27 cellular contexts compared by ENCODE assay signal in genomic region chr17:57648720-57649119, GRCh38.
"Had no signal": no experiment of that assay in that cellular context is flagged by ENCODE, and none has a peak within 500 bp of the region (broad histone marks: within the 10 kb centered on the region; RNA-seq: fewer than 3 reads in every experiment).

No MANE protein-coding gene starts in this region.

- DNase-seq: activated B cell treated with CpG ODN at 0.5 μM for 24 hours; activated CD4-positive, alpha-beta T cell treated with anti-CD3 and anti-CD28 coated beads for 1 hour; activated CD4-positive, alpha-beta T cell treated with anti-CD3 and anti-CD28 coated beads, Interleukin-2, amount 10 ng/mL, durations not matched to agents 24 days and 14 days; activated CD4-positive, alpha-beta T cell treated with anti-CD3 and anti-CD28 coated beads, Interleukin-2, amount 50 U/mL, for 48 hours; activated CD8-positive, alpha-beta memory T cell treated with anti-CD3 and anti-CD28 coated beads, Interleukin-2, amount 10 ng/mL, durations not matched to agents 7 days and 5 days; activated effector memory CD4-positive, alpha-beta T cell treated with Interleukin-2 at 50 U/mL for 16 hours; activated naive CD4-positive, alpha-beta T cell treated with Interleukin-2 at 50 U/mL for 16 hours; activated T-cell treated with anti-CD3 and anti-CD28 coated beads, Interleukin-2, amount 50 U/mL, for 24 hours; amygdala; MG63; MV-4-11; NCI-H1092 treated with DMSO at 0.1 percent for 48 hours; NCI-H1417 treated with DMSO at 0.1 percent for 48 hours; NCI-H1694; NCI-H2029 treated with DMSO at 0.1 percent for 48 hours; NCI-H446; NCI-H524; PC-3; SIG-M5; T-cell; T-helper 2 cell; T1000 had no signal

- H3K27me3 Mint-ChIP-seq: activated B cell treated with CpG ODN at 0.5 μM for 24 hours; activated CD4-positive, alpha-beta T cell treated with anti-CD3 and anti-CD28 coated beads, Interleukin-2, amount 10 ng/mL, durations not matched to agents 24 days and 14 days; activated CD8-positive, alpha-beta memory T cell treated with anti-CD3 and anti-CD28 coated beads, Interleukin-2, amount 10 ng/mL, durations not matched to agents 7 days and 5 days; activated T-cell treated with anti-CD3 and anti-CD28 coated beads, Interleukin-2, amount 50 U/mL, for 24 hours; brain; central memory CD8-positive, alpha-beta T cell; T-cell had no signal

- H3K4me3 ChIP-seq: MG63 had no signal

- ATAC-seq: activated CD8-positive, alpha-beta memory T cell treated with anti-CD3 and anti-CD28 coated beads, Interleukin-2, amount 10 ng/mL, durations not matched to agents 7 days and 5 days; activated naive CD4-positive, alpha-beta T cell treated with anti-CD3 and anti-CD28 coated beads, Interleukin-2, amount 50 U/mL, for 72 hours; PC-3; T-cell had no signal

- H3K9me3 ChIP-seq: MG63 had no signal

- H3K36me3 ChIP-seq: MG63 had no signal

- H3K27me3 ChIP-seq: MG63 had no signal

- FAIRE-seq: TTC549 had no signal

- H3K9me3 Mint-ChIP-seq: activated B cell treated with CpG ODN at 0.5 μM for 24 hours; activated CD4-positive, alpha-beta T cell treated with anti-CD3 and anti-CD28 coated beads, Interleukin-2, amount 10 ng/mL, durations not matched to agents 24 days and 14 days; activated naive CD4-positive, alpha-beta T cell treated with anti-CD3 and anti-CD28 coated beads, Interleukin-2, amount 50 U/mL, for 72 hours; activated T-cell treated with anti-CD3 and anti-CD28 coated beads, Interleukin-2, amount 50 U/mL, for 24 hours; activated T-helper 1 cell treated with anti-CD3 and anti-CD28 coated beads, Interleukin-12 subunit alpha, Interleukin-12 subunit beta, Interleukin-2, Interleukin-4 antibody, amounts not matched to agents 30 ng/mL and 10 ng/mL and 1 ng/mL, durations not matched to agents 14 hours and 24 hours and 36 hours; brain; central memory CD8-positive, alpha-beta T cell; T-cell had no signal

- H3K27ac Mint-ChIP-seq: activated B cell treated with CpG ODN at 0.5 μM for 24 hours; activated CD4-positive, alpha-beta T cell treated with anti-CD3 and anti-CD28 coated beads, Interleukin-2, amount 10 ng/mL, durations not matched to agents 24 days and 14 days; activated CD8-positive, alpha-beta memory T cell treated with anti-CD3 and anti-CD28 coated beads, Interleukin-2, amount 10 ng/mL, durations not matched to agents 7 days and 5 days; activated naive CD4-positive, alpha-beta T cell treated with anti-CD3 and anti-CD28 coated beads, Interleukin-2, amount 50 U/mL, for 72 hours; activated T-cell treated with anti-CD3 and anti-CD28 coated beads, Interleukin-2, amount 50 U/mL, for 24 hours; activated T-helper 1 cell treated with anti-CD3 and anti-CD28 coated beads, Interleukin-12 subunit alpha, Interleukin-12 subunit beta, Interleukin-2, Interleukin-4 antibody, amounts not matched to agents 30 ng/mL and 10 ng/mL and 1 ng/mL, durations not matched to agents 14 hours and 24 hours and 36 hours; brain; T-cell had no signal

- H3K4me3 Mint-ChIP-seq: activated B cell treated with CpG ODN at 0.5 μM for 24 hours; activated CD4-positive, alpha-beta T cell treated with anti-CD3 and anti-CD28 coated beads, Interleukin-2, amount 10 ng/mL, durations not matched to agents 24 days and 14 days; activated CD8-positive, alpha-beta memory T cell treated with anti-CD3 and anti-CD28 coated beads, Interleukin-2, amount 10 ng/mL, durations not matched to agents 7 days and 5 days; activated T-cell treated with anti-CD3 and anti-CD28 coated beads, Interleukin-2, amount 50 U/mL, for 24 hours; activated T-helper 1 cell treated with anti-CD3 and anti-CD28 coated beads, Interleukin-12 subunit alpha, Interleukin-12 subunit beta, Interleukin-2, Interleukin-4 antibody, amounts not matched to agents 30 ng/mL and 10 ng/mL and 1 ng/mL, durations not matched to agents 14 hours and 24 hours and 36 hours; brain; central memory CD8-positive, alpha-beta T cell; T-cell had no signal
